28 cellular contexts compared by ENCODE assay signal in genomic region chr11:100832851-100833250, GRCh38.
DNase-seq lines count a peak whose midpoint lies in the region; ATAC-seq, FAIRE-seq and TF ChIP-seq lines count a peak whose summit lies in the region.
"Had no signal": no experiment of that assay in that cellular context is flagged by ENCODE, and none has a peak within 500 bp of the region (broad histone marks: within the 10 kb centered on the region; RNA-seq: fewer than 3 reads in every experiment).

No MANE protein-coding gene starts in this region.

- no peaks in the 10 kb centered on the region for H3K36me3 ChIP-seq in adipocyte (ENCODE audit: control insufficient read depth, insufficient read depth, low read length, severe bottlenecking)
- no peaks in the 10 kb centered on the region for H3K36me3 ChIP-seq in psoas muscle (ENCODE audit: insufficient read depth in 1 of 2, low read depth in 1 of 2)
- no peaks in the 10 kb centered on the region for H3K36me3 ChIP-seq in upper lobe of left lung
- H3K36me3 ChIP-seq: BLaER1 treated with 17β-estradiol and CSF1 and Interleukin-3, amounts not matched to agents 10 nM and 100 nM; HAP-1; SJSA1 had no signal

- TF ChIP-seq POLR2A in A549 (IDR thresholded peaks at IDR 0.05; ENCODE audit: low read length): no peak
- no peak for TF ChIP-seq POLR2A in upper lobe of left lung (IDR thresholded peaks at IDR 0.05)

- intact Hi-C loops in psoas muscle (cut with DNase I): no loop called here

- no peak for ATAC-seq in A549
- peak; percentile 54 for ATAC-seq in left lobe of liver
- no peak for ATAC-seq in psoas muscle
- ATAC-seq in upper lobe of left lung (ENCODE audit: low FRiP score in 2 of 2): no peak
- ATAC-seq: GM12878 had no signal

- no peak for FAIRE-seq in A549 (lab: Jason Lieb, UNC)
- FAIRE-seq: GM12878 had no signal

- CTCF ChIA-PET in A549 (lab: Yijun Ruan, JAX): interaction anchor here (3.8 kb wide), 1 partner anchor 151 kb away, joined by 18 read pairs; no protein-coding TSS in a partner anchor

- H3K27ac ChIP-seq in A549 (no peak overlapping the region), psoas muscle (peak overlapping the region; percentile 67), upper lobe of left lung (no peak overlapping the region)
- H3K27ac ChIP-seq: BLaER1 treated with 17β-estradiol and CSF1 and Interleukin-3, amounts not matched to agents 10 nM and 100 nM; SJSA1 had no signal

- H3K9me3 ChIP-seq in A549: no peaks in the 10 kb centered on the region
- no peaks in the 10 kb centered on the region for H3K9me3 ChIP-seq in adipocyte (ENCODE audit: control insufficient read depth, low read length)
- no peaks in the 10 kb centered on the region for H3K9me3 ChIP-seq in psoas muscle
- H3K9me3 ChIP-seq in upper lobe of left lung: no peaks in the 10 kb centered on the region
- H3K9me3 ChIP-seq: BLaER1 treated with 17β-estradiol and CSF1 and Interleukin-3, amounts not matched to agents 10 nM and 100 nM; HAP-1; SJSA1 had no signal

- no peak overlapping the region for H3K4me3 ChIP-seq in A549
- peak overlapping the region; percentile 54 for H3K4me3 ChIP-seq in adipocyte (ENCODE audit: low read length)
- no peak overlapping the region for H3K4me3 ChIP-seq in psoas muscle
- H3K4me3 ChIP-seq in upper lobe of left lung: no peak overlapping the region
- H3K4me3 ChIP-seq: BLaER1 treated with 17β-estradiol and CSF1 and Interleukin-3, amounts not matched to agents 10 nM and 100 nM; GM12878; HAP-1; SJSA1 had no signal

- no peak for TF ChIP-seq CTCF in A549 (IDR thresholded peaks at IDR 0.05)
- TF ChIP-seq CTCF in psoas muscle (IDR thresholded peaks at IDR 0.05): no peak
- TF ChIP-seq CTCF in upper lobe of left lung (IDR thresholded peaks at IDR 0.05): no peak

- no peaks in the 10 kb centered on the region for H3K27me3 ChIP-seq in adipocyte (replicated peaks; ENCODE audit: control insufficient read depth, insufficient read depth, low read length)
- H3K27me3 ChIP-seq in psoas muscle (ENCODE audit: insufficient read depth in 3 of 3, low read length in 2 of 3): no peaks in the 10 kb centered on the region
- no peaks in the 10 kb centered on the region for H3K27me3 ChIP-seq in upper lobe of left lung
- H3K27me3 ChIP-seq: BLaER1 treated with 17β-estradiol and CSF1 and Interleukin-3, amounts not matched to agents 10 nM and 100 nM; SJSA1 had no signal

- peak overlapping the region; percentile 16; the same call in 2 of the 3 replicates for H3K4me2 ChIP-seq in A549
- H3K4me2 ChIP-seq: BLaER1 treated with 17β-estradiol and CSF1 and Interleukin-3, amounts not matched to agents 10 nM and 100 nM had no signal

- DNase-seq in A549 (ENCODE audit: low read depth in 1 of 2, low spot score in 1 of 2): no peak
- no peak for DNase-seq in adipocyte (ENCODE audit: low read depth)
- DNase-seq in left lobe of liver (ENCODE audit: low spot score): no peak
- DNase-seq in psoas muscle: no peak
- DNase-seq in NCI-H1092 treated with DMSO at 0.1 percent for 48 hours (lab: John Stamatoyannopoulos, UW): no peak
- DNase-seq in SW480 (ENCODE audit: low spot score): no peak
- no peak for DNase-seq in DMS153 (lab: John Stamatoyannopoulos, UW)
- DNase-seq in upper lobe of left lung: no peak
- DNase-seq: 8988T; CD4-positive, alpha-beta T cell; COR-L47; DMS79; EL; GDM1; GOT3; HFFc6; NCI-H1048; NCI-H1417 treated with DMSO at 0.1 percent for 48 hours; NCI-H1694 treated with DMSO at 0.1 percent for 48 hours; NCI-H2081; NCI-H2227 treated with DMSO at 0.1 percent for 48 hours; NCI-H526 treated with DMSO at 0.1 percent for 48 hours; Right ventricle myocardium superior; RPMI8226 had no signal

- POLR2A ChIA-PET in A549 (lab: Yijun Ruan, JAX): interaction anchor here (1.4 kb wide), 1 partner anchor 145 kb away, joined by 3 read pairs; no protein-coding TSS in a partner anchor

- peak overlapping the region; percentile 75 for H3K9ac ChIP-seq in adipocyte (ENCODE audit: low read length)
- H3K9ac ChIP-seq: BLaER1 treated with 17β-estradiol and CSF1 and Interleukin-3, amounts not matched to agents 10 nM and 100 nM had no signal

- TF ChIP-seq EP300 in A549 (IDR thresholded peaks at IDR 0.05): no peak
- TF ChIP-seq EP300 in upper lobe of left lung (IDR thresholded peaks at IDR 0.05): no peak

- H3K4me1 ChIP-seq in A549: peaks cover 64% of the 10 kb centered on the region
- H3K4me1 ChIP-seq in adipocyte (ENCODE audit: control insufficient read depth, insufficient read depth, low read length): peaks cover 40% of the 10 kb centered on the region
- H3K4me1 ChIP-seq in psoas muscle: peaks cover 22% of the 10 kb centered on the region
- H3K4me1 ChIP-seq in upper lobe of left lung: no peaks in the 10 kb centered on the region
- H3K4me1 ChIP-seq: BLaER1 treated with 17β-estradiol and CSF1 and Interleukin-3, amounts not matched to agents 10 nM and 100 nM had no signal

- TF ChIP-seq RAD21 in A549 (conservative IDR thresholded peaks at IDR 0.05 in 1 of 2, IDR thresholded peaks at IDR 0.05 in 1 of 2): no peak

- WGBS in A549 (ENCODE audit: missing lambda C conversion rate): 83% methylated on average over 1 of the region's 1 CpG
- 82 to 94% (median 90%) methylated on average over 1 of the region's 1 CpG for WGBS in psoas muscle, 3 donors
- 72 to 92% methylated on average over 1 of the region's 1 CpG for WGBS in upper lobe of left lung, 2 donors

TF ChIP-seq in A549, 52 proteins besides CTCF, POLR2A, EP300 and RAD21:
- TF ChIP-seq CBX8 (IDR thresholded peaks at IDR 0.05): no peak
- TF ChIP-seq BHLHE40 (IDR thresholded peaks at IDR 0.05; ENCODE audit: low read depth, low read length): no peak
- no peak for TF ChIP-seq JUN (IDR thresholded peaks at IDR 0.05)
- TF ChIP-seq FOSB (CRISPR knock-in tag; IDR thresholded peaks at IDR 0.05): no peak
- no peak for TF ChIP-seq CHD4 (IDR thresholded peaks at IDR 0.05; ENCODE audit: borderline replicate concordance)
- TF ChIP-seq CEBPB (IDR thresholded peaks at IDR 0.05): no peak
- no peak for TF ChIP-seq NPAS2 (CRISPR knock-in tag; IDR thresholded peaks at IDR 0.05; ENCODE audit: borderline replicate concordance)
- no peak for TF ChIP-seq EHF (CRISPR knock-in tag; IDR thresholded peaks at IDR 0.05)
- TF ChIP-seq FOSL2 (IDR thresholded peaks at IDR 0.05): no peak
- no peak for TF ChIP-seq FOSL2 (CRISPR knock-in tag; IDR thresholded peaks at IDR 0.05)
- TF ChIP-seq NFE2L2 (conservative IDR thresholded peaks at IDR 0.05; ENCODE audit: low read length): no peak
TF ChIP-seq in A549: peak in this region for 0.
